ENCODE assay signal across 1 cellular context in the genomic region with DNA sequence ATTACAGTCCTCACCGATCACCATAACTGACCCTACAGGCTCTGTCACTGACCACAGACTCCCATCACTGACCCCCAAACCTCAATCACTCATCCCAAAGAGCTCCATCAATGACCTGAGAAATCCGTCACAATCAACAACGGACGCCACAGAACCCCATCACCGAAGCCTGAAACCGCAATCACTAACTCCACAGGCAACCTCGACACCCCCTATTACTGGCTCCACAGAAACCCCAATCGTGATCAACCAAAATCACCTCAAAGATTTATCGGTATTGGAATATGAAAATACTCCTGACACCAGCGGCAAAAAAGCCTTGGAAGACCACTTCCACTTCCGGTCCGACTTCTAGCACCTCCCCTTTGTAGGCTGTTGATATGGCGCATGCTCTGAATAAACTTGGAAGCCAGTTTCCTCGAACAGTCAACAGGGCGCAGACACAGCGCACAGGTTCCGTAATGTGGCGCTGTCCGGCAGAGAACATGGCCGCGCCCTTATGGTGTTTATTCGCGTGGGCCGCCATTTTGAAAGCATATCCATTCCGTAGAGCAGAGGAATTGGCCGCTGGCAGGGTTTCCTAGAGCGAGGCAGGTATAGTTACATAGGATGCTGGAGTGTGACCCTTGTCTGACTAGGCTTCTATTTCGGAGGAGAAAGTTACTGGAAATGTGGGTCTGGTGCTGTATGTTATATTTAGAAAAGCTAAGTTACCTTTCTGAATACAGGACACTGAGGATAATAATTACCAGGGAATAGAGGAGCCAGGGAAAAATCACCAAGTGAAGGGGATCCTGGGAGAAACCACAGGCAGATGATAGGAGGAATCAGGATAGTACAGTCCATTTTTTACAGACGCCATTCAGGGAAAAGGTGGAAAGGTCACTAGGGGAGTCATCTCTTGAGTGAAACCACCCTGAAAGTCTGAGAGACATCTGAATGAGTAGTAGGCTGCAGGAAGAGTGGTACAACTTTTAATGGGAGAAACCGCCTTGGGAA.
TF ChIP-seq lines count a peak whose summit lies in the region.

A gene (minus strand): TSS at position 328 of the 999 bp plus-strand sequence. CDS start 2,785 bp downstream, outside the sequence.

TF ChIP-seq in H1, 55 proteins besides CTCF, POLR2A, EP300 and RAD21:
- no peak for TF ChIP-seq CBX8 (IDR thresholded peaks at IDR 0.05; ENCODE audit: borderline replicate concordance, low read depth, low read length)
- TF ChIP-seq, protein P1, sequence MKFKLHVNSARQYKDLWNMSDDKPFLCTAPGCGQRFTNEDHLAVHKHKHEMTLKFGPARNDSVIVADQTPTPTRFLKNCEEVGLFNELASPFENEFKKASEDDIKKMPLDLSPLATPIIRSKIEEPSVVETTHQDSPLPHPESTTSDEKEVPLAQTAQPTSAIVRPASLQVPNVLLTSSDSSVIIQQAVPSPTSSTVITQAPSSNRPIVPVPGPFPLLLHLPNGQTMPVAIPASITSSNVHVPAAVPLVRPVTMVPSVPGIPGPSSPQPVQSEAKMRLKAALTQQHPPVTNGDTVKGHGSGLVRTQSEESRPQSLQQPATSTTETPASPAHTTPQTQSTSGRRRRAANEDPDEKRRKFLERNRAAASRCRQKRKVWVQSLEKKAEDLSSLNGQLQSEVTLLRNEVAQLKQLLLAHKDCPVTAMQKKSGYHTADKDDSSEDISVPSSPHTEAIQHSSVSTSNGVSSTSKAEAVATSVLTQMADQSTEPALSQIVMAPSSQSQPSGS (IDR thresholded peaks at IDR 0.05; ENCODE audit: low read length): no peak
- peak; percentile 80 for TF ChIP-seq PHF8 (conservative IDR thresholded peaks at IDR 0.05; ENCODE audit: low read depth, low read length)
- peak; percentile 37; the same call in 1 of the 2 replicates for TF ChIP-seq GABPA (IDR thresholded peaks at IDR 0.05; ENCODE audit: borderline replicate concordance, insufficient read depth, low read length)
- TF ChIP-seq KDM4A (IDR thresholded peaks at IDR 0.05; ENCODE audit: low read depth, low read length, severe bottlenecking): peak; percentile 80
- TF ChIP-seq TAF1 (IDR thresholded peaks at IDR 0.05; ENCODE audit: low read depth, low read length): peak; percentile 70; the same call in 1 of the 2 replicates
- TF ChIP-seq BACH1 (IDR thresholded peaks at IDR 0.05; ENCODE audit: low read length): no peak
- TF ChIP-seq SP2 (IDR thresholded peaks at IDR 0.05; ENCODE audit: low read length): no peak
- TF ChIP-seq, protein P2, sequence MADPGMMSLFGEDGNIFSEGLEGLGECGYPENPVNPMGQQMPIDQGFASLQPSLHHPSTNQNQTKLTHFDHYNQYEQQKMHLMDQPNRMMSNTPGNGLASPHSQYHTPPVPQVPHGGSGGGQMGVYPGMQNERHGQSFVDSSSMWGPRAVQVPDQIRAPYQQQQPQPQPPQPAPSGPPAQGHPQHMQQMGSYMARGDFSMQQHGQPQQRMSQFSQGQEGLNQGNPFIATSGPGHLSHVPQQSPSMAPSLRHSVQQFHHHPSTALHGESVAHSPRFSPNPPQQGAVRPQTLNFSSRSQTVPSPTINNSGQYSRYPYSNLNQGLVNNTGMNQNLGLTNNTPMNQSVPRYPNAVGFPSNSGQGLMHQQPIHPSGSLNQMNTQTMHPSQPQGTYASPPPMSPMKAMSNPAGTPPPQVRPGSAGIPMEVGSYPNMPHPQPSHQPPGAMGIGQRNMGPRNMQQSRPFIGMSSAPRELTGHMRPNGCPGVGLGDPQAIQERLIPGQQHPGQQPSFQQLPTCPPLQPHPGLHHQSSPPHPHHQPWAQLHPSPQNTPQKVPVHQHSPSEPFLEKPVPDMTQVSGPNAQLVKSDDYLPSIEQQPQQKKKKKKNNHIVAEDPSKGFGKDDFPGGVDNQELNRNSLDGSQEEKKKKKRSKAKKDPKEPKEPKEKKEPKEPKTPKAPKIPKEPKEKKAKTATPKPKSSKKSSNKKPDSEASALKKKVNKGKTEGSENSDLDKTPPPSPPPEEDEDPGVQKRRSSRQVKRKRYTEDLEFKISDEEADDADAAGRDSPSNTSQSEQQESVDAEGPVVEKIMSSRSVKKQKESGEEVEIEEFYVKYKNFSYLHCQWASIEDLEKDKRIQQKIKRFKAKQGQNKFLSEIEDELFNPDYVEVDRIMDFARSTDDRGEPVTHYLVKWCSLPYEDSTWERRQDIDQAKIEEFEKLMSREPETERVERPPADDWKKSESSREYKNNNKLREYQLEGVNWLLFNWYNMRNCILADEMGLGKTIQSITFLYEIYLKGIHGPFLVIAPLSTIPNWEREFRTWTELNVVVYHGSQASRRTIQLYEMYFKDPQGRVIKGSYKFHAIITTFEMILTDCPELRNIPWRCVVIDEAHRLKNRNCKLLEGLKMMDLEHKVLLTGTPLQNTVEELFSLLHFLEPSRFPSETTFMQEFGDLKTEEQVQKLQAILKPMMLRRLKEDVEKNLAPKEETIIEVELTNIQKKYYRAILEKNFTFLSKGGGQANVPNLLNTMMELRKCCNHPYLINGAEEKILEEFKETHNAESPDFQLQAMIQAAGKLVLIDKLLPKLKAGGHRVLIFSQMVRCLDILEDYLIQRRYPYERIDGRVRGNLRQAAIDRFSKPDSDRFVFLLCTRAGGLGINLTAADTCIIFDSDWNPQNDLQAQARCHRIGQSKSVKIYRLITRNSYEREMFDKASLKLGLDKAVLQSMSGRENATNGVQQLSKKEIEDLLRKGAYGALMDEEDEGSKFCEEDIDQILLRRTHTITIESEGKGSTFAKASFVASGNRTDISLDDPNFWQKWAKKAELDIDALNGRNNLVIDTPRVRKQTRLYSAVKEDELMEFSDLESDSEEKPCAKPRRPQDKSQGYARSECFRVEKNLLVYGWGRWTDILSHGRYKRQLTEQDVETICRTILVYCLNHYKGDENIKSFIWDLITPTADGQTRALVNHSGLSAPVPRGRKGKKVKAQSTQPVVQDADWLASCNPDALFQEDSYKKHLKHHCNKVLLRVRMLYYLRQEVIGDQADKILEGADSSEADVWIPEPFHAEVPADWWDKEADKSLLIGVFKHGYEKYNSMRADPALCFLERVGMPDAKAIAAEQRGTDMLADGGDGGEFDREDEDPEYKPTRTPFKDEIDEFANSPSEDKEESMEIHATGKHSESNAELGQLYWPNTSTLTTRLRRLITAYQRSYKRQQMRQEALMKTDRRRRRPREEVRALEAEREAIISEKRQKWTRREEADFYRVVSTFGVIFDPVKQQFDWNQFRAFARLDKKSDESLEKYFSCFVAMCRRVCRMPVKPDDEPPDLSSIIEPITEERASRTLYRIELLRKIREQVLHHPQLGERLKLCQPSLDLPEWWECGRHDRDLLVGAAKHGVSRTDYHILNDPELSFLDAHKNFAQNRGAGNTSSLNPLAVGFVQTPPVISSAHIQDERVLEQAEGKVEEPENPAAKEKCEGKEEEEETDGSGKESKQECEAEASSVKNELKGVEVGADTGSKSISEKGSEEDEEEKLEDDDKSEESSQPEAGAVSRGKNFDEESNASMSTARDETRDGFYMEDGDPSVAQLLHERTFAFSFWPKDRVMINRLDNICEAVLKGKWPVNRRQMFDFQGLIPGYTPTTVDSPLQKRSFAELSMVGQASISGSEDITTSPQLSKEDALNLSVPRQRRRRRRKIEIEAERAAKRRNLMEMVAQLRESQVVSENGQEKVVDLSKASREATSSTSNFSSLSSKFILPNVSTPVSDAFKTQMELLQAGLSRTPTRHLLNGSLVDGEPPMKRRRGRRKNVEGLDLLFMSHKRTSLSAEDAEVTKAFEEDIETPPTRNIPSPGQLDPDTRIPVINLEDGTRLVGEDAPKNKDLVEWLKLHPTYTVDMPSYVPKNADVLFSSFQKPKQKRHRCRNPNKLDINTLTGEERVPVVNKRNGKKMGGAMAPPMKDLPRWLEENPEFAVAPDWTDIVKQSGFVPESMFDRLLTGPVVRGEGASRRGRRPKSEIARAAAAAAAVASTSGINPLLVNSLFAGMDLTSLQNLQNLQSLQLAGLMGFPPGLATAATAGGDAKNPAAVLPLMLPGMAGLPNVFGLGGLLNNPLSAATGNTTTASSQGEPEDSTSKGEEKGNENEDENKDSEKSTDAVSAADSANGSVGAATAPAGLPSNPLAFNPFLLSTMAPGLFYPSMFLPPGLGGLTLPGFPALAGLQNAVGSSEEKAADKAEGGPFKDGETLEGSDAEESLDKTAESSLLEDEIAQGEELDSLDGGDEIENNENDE (IDR thresholded peaks at IDR 0.05; ENCODE audit: insufficient replicate concordance, low read length): no peak
- 0 out of 2 replicates have a peak, but pooled peaks have one; percentile 5 for TF ChIP-seq TEAD4 (IDR thresholded peaks at IDR 0.05; ENCODE audit: low read depth, low read length)
- TF ChIP-seq POU5F1 (IDR thresholded peaks at IDR 0.05; ENCODE audit: low read depth, low read length): no peak
- TF ChIP-seq SIN3A (conservative IDR thresholded peaks at IDR 0.05 in 1 of 2, IDR thresholded peaks at IDR 0.05 in 1 of 2; ENCODE audit: low read depth in 1 of 2, low read length in 2 of 2): peak in 1 of 2 experiments; percentile 56; a peak in 1 of 4 replicates
- TF ChIP-seq KDM5A (IDR thresholded peaks at IDR 0.05; ENCODE audit: low read length): no peak
- no peak for TF ChIP-seq JUN (IDR thresholded peaks at IDR 0.05; ENCODE audit: low read depth, low read length)
- no peak for TF ChIP-seq EGR1 (IDR thresholded peaks at IDR 0.05; ENCODE audit: borderline replicate concordance, low read depth, low read length)
- TF ChIP-seq CHD2 (IDR thresholded peaks at IDR 0.05; ENCODE audit: low read length): no peak
- peak; percentile 51; the same call in 1 of the 2 replicates for TF ChIP-seq TBP (IDR thresholded peaks at IDR 0.05; ENCODE audit: low read depth, low read length)
- TF ChIP-seq KDM1A (IDR thresholded peaks at IDR 0.05; ENCODE audit: borderline replicate concordance, low read length): no peak
- TF ChIP-seq BCL11A (IDR thresholded peaks at IDR 0.05; ENCODE audit: low read depth in 2 of 2, low read length in 2 of 2): no peak
- TF ChIP-seq SP1 (IDR thresholded peaks at IDR 0.05; ENCODE audit: low read depth, low read length): no peak
- no peak for TF ChIP-seq MAFK (IDR thresholded peaks at IDR 0.05; ENCODE audit: low read depth, low read length)
- TF ChIP-seq NRF1 (IDR thresholded peaks at IDR 0.05; ENCODE audit: low read depth, low read length): 0 out of 2 replicates have a peak, but pooled peaks have one; percentile 14
- TF ChIP-seq CREB1 (IDR thresholded peaks at IDR 0.05): peak; percentile 76
- TF ChIP-seq, protein P3, sequence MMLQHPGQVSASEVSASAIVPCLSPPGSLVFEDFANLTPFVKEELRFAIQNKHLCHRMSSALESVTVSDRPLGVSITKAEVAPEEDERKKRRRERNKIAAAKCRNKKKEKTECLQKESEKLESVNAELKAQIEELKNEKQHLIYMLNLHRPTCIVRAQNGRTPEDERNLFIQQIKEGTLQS (IDR thresholded peaks at IDR 0.05; ENCODE audit: insufficient read depth, low read depth, low read length): no peak
- peak; percentile 88 for TF ChIP-seq SAP30 (IDR thresholded peaks at IDR 0.05; ENCODE audit: insufficient read depth, insufficient replicate concordance, low read length)
- TF ChIP-seq, protein P4, sequence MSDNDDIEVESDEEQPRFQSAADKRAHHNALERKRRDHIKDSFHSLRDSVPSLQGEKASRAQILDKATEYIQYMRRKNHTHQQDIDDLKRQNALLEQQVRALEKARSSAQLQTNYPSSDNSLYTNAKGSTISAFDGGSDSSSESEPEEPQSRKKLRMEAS (IDR thresholded peaks at IDR 0.05): no peak; the same call in 1 of the 2 replicates
- no peak for TF ChIP-seq TCF12 (IDR thresholded peaks at IDR 0.05; ENCODE audit: low read depth, low read length)
- TF ChIP-seq ASH2L (IDR thresholded peaks at IDR 0.05; ENCODE audit: low read length): peak; percentile 72
- peak; percentile 100 for TF ChIP-seq YY1 (IDR thresholded peaks at IDR 0.05; ENCODE audit: low read depth, low read length)
- TF ChIP-seq HDAC2 (IDR thresholded peaks at IDR 0.05; ENCODE audit: borderline replicate concordance in 1 of 2, low read depth in 2 of 2, low read length in 2 of 2): no peak
- no peak for TF ChIP-seq ZNF274 (IDR thresholded peaks at IDR 0.05; ENCODE audit: borderline replicate concordance, extremely low read depth, low read length)
- peak; percentile 46 for TF ChIP-seq TAF7 (optimal IDR thresholded peaks at IDR 0.05; ENCODE audit: borderline replicate concordance, low read depth, low read length)
- peak; percentile 72 for TF ChIP-seq SIX5 (IDR thresholded peaks at IDR 0.05; ENCODE audit: low read depth, low read length)
